9 cellular contexts compared by ENCODE assay signal in the genomic region with DNA sequence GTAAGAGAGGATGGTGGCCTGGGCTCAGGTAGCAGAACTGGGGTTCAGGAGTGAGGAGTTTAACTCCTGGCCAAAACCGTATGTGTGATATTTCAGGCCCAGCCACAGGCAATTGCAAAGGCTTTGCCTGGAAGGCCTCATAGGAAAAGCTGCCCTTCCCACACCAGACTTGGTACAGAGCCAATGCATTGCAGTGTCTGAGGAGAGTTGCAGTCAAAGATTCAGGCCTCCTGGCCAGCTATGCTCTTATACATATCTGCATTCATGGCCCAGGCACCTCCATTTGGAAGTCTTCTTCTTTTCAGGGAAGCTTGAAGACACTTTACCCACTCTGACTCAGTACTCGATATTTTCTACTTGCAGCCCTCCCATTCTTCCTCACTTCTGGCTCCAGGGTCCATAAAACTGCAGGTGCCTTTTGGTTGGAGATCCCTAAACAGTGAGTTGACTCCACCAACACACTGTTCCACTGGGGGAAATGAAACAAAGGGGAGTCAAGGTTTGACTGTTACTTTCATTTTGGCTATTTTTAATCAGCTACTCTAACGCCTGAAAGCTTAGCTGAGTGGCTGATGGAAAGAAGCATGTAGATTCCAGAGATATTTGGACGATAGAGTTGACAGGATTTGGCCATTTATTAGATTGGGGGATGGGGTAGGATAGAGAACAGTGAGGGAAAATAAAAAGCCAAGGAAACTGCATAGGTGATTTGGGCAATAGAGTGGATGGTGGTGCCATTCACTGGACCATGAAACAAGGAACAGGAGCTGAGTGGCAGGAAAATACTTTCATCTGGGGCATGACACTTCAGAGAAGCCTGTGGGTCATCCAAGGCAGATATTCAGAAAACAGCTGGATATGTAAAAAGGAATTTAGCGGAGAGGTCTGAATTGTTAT.
DNase-seq lines count a peak whose midpoint lies in the region; ATAC-seq and TF ChIP-seq lines count a peak whose summit lies in the region.
"Had no signal": no experiment of that assay in that cellular context is flagged by ENCODE, and none has a peak within 500 bp of the region (broad histone marks: within the 10 kb centered on the region; RNA-seq: fewer than 3 reads in every experiment).

No MANE protein-coding gene starts in this region.

- peak; percentile 92 for ATAC-seq in HG03139 (IDR thresholded peaks at IDR 0.05; ENCODE audit: unreplicated experiment)

- POLR2A ChIA-PET in GM10248 (lab: Yijun Ruan, JAX) = no interaction called here

- CTCF ChIA-PET in GM10248 (lab: Yijun Ruan, JAX) = interaction anchor here (0.9 to 3.0 kb wide), 12 partner anchors 9 to 298 kb away, joined by 3 to 11 read pairs (median 4); no protein-coding TSS in a partner anchor

- TF ChIP-seq CTCF in GM10248 (IDR thresholded peaks at IDR 0.05; ENCODE audit: control extremely low read depth, extremely low read depth, low read depth, missing control alignments) = no peak
- no peak for TF ChIP-seq CTCF in GM20000 (IDR thresholded peaks at IDR 0.05; ENCODE audit: extremely low read depth, missing control alignments)

- DNase-seq in GM10248 (ENCODE audit: extremely low spot score) = peak; percentile 63
- DNase-seq in GM20000 (ENCODE audit: low spot score) = peak; percentile 66
- peak; percentile 9 for DNase-seq in fibroblast of the conjunctiva (ENCODE audit: low read depth)
- no peak for DNase-seq in NK-92 treated with Interleukin-12 subunit alpha and Interleukin-12 subunit beta, amount 100 ng/mL, for 24 hours (lab: John Stamatoyannopoulos, UW)
- DNase-seq in Ammon's horn (ENCODE audit: low spot score) = no peak
- no peak for DNase-seq in DMS153 (lab: John Stamatoyannopoulos, UW)
- no peak for DNase-seq in D341Med (ENCODE audit: low spot score)
- DNase-seq: naive B cell had no signal

Comparison
In these comparisons a context has a peak if more than half of its experiments do, and no peak if none do; other contexts are left out.
1. DNase-seq: peak in GM10248 (single experiment), GM20000 (single experiment) and fibroblast of the conjunctiva (single experiment); none in NK-92 treated with Interleukin-12 subunit alpha and Interleukin-12 subunit beta, amount 100 ng/mL, for 24 hours (single experiment), Ammon's horn (single experiment), DMS153 (single experiment) and D341Med (single experiment).